In the genomic region with DNA sequence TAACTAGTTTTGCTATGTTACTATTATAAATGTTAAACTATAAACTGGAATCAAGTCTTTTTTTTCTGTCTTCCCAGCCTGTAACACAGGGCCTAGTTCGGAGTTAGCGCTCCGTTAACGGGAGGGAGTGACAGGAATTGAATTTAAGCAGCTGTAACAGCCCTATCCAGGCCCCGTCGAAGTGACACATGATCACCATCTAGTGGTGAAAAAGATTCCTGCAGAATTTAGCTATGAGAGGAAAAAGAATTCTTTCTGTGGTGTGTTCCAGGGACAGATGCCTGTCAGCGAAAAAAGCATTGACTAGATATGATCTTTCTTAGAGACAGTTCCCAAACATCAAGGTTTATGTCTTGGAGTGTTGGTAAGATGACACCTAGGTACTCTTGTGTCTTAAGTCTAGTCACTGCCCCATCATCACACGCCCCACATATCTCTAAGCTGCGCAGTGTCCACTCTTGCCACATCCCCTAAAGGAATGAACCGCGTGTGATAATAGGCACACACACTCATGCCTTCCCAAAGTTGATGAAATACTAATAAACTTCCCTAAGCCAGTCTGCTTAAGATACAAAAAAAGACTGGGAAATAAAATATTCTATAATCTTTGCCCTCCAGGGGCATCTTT, we compare ENCODE assay signal across 2 cellular contexts.
TF ChIP-seq lines count a peak whose summit lies in the region.

No MANE protein-coding gene starts in this region.

TF ChIP-seq in SK-N-SH, 30 proteins besides CTCF, POLR2A, EP300 and RAD21:
- TF ChIP-seq SMC3 (IDR thresholded peaks at IDR 0.05; ENCODE audit: low read depth, low read length) (peak; percentile 73), NFIC (IDR thresholded peaks at IDR 0.05; ENCODE audit: borderline replicate concordance) (no peak)
- TF ChIP-seq, protein P1, sequence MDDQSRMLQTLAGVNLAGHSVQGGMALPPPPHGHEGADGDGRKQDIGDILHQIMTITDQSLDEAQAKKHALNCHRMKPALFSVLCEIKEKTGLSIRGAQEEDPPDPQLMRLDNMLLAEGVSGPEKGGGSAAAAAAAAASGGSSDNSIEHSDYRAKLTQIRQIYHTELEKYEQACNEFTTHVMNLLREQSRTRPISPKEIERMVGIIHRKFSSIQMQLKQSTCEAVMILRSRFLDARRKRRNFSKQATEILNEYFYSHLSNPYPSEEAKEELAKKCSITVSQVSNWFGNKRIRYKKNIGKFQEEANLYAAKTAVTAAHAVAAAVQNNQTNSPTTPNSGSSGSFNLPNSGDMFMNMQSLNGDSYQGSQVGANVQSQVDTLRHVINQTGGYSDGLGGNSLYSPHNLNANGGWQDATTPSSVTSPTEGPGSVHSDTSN (IDR thresholded peaks at IDR 0.05), result 0 out of 2 replicates have a peak, but pooled peaks have one; percentile 36

TF ChIP-seq in K562, 482 proteins besides CTCF, POLR2A, EP300 and RAD21 (continues in another document):
- TF ChIP-seq, protein P2, sequence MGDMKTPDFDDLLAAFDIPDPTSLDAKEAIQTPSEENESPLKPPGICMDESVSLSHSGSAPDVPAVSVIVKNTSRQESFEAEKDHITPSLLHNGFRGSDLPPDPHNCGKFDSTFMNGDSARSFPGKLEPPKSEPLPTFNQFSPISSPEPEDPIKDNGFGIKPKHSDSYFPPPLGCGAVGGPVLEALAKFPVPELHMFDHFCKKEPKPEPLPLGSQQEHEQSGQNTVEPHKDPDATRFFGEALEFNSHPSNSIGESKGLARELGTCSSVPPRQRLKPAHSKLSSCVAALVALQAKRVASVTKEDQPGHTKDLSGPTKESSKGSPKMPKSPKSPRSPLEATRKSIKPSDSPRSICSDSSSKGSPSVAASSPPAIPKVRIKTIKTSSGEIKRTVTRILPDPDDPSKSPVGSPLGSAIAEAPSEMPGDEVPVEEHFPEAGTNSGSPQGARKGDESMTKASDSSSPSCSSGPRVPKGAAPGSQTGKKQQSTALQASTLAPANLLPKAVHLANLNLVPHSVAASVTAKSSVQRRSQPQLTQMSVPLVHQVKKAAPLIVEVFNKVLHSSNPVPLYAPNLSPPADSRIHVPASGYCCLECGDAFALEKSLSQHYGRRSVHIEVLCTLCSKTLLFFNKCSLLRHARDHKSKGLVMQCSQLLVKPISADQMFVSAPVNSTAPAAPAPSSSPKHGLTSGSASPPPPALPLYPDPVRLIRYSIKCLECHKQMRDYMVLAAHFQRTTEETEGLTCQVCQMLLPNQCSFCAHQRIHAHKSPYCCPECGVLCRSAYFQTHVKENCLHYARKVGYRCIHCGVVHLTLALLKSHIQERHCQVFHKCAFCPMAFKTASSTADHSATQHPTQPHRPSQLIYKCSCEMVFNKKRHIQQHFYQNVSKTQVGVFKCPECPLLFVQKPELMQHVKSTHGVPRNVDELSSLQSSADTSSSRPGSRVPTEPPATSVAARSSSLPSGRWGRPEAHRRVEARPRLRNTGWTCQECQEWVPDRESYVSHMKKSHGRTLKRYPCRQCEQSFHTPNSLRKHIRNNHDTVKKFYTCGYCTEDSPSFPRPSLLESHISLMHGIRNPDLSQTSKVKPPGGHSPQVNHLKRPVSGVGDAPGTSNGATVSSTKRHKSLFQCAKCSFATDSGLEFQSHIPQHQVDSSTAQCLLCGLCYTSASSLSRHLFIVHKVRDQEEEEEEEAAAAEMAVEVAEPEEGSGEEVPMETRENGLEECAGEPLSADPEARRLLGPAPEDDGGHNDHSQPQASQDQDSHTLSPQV (IDR thresholded peaks at IDR 0.05), result peak; percentile 28; the same call in 1 of the 2 replicates
- TF ChIP-seq ZNF785 (CRISPR knock-in tag; IDR thresholded peaks at IDR 0.05) (no peak), TBP (optimal IDR thresholded peaks at IDR 0.05; ENCODE audit: low read depth, low read length) (peak; percentile 17), TCF3 (CRISPR knock-in tag; IDR thresholded peaks at IDR 0.05) (0 out of 2 replicates have a peak, but pooled peaks have one; percentile 3), SAFB2 (IDR thresholded peaks at IDR 0.05; ENCODE audit: borderline replicate concordance, low read depth, low read length, severe bottlenecking) (no peak), CEBPG (CRISPR knock-in tag; IDR thresholded peaks at IDR 0.05) (no peak), CEBPG (tag; conservative IDR thresholded peaks at IDR 0.05 in 1 of 2, IDR thresholded peaks at IDR 0.05 in 1 of 2) (0 out of 4 replicates have a peak, but pooled peaks of 1 of the 2 experiments have one; percentile 36), HMG20B (CRISPR knock-in tag; IDR thresholded peaks at IDR 0.05) (no peak), ZFP30 (CRISPR knock-in tag; IDR thresholded peaks at IDR 0.05; ENCODE audit: borderline replicate concordance) (no peak), NRF1 (conservative IDR thresholded peaks at IDR 0.05 in 1 of 2, IDR thresholded peaks at IDR 0.05 in 1 of 2) (peak; percentile 18 to 43; a peak in 2 of 4 replicates), CEBPB (tag; IDR thresholded peaks at IDR 0.05) (peak; percentile 63), ZNF316 (IDR thresholded peaks at IDR 0.05) (peak; percentile 10; the same call in 1 of the 2 replicates), ZFX (CRISPR knock-in tag; IDR thresholded peaks at IDR 0.05) (peak; percentile 55; the same call in 1 of the 2 replicates), ETV1 (tag; conservative IDR thresholded peaks at IDR 0.05; ENCODE audit: low read depth) (0 out of 2 replicates have a peak, but pooled peaks have one; percentile 6), LARP7 (IDR thresholded peaks at IDR 0.05) (no peak), NFE2 (IDR thresholded peaks at IDR 0.05; ENCODE audit: low read depth) (0 out of 2 replicates have a peak, but pooled peaks have one; percentile 24), MAZ (CRISPR knock-in tag; conservative IDR thresholded peaks at IDR 0.05 in 1 of 2, IDR thresholded peaks at IDR 0.05 in 1 of 2) (peak in 1 of 2 experiments; percentile 32; a peak in 1 of 4 replicates), MEIS2 (IDR thresholded peaks at IDR 0.05; ENCODE audit: partially characterized antibody) (peak; percentile 57), ZNF408 (CRISPR knock-in tag; IDR thresholded peaks at IDR 0.05; ENCODE audit: low read depth) (no peak), FUS (optimal IDR thresholded peaks at IDR 0.05; ENCODE audit: low read depth, low read length) (no peak), SMC3 (conservative IDR thresholded peaks at IDR 0.05; ENCODE audit: insufficient read depth, low read depth, low read length) (peak; percentile 47), KLF16 (IDR thresholded peaks at IDR 0.05) (no peak), DPF2 (IDR thresholded peaks at IDR 0.05) (peak; percentile 17; the same call in 1 of the 2 replicates), CC2D1A (IDR thresholded peaks at IDR 0.05) (0 out of 2 replicates have a peak, but pooled peaks have one; percentile 18)
- TF ChIP-seq, protein P3, sequence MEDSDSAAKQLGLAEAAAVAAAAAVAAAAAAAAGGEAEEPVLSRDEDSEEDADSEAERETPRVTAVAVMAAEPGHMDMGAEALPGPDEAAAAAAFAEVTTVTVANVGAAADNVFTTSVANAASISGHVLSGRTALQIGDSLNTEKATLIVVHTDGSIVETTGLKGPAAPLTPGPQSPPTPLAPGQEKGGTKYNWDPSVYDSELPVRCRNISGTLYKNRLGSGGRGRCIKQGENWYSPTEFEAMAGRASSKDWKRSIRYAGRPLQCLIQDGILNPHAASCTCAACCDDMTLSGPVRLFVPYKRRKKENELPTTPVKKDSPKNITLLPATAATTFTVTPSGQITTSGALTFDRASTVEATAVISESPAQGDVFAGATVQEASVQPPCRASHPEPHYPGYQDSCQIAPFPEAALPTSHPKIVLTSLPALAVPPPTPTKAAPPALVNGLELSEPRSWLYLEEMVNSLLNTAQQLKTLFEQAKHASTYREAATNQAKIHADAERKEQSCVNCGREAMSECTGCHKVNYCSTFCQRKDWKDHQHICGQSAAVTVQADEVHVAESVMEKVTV (CRISPR knock-in tag; IDR thresholded peaks at IDR 0.05), result peak; percentile 76
- TF ChIP-seq, protein P4, sequence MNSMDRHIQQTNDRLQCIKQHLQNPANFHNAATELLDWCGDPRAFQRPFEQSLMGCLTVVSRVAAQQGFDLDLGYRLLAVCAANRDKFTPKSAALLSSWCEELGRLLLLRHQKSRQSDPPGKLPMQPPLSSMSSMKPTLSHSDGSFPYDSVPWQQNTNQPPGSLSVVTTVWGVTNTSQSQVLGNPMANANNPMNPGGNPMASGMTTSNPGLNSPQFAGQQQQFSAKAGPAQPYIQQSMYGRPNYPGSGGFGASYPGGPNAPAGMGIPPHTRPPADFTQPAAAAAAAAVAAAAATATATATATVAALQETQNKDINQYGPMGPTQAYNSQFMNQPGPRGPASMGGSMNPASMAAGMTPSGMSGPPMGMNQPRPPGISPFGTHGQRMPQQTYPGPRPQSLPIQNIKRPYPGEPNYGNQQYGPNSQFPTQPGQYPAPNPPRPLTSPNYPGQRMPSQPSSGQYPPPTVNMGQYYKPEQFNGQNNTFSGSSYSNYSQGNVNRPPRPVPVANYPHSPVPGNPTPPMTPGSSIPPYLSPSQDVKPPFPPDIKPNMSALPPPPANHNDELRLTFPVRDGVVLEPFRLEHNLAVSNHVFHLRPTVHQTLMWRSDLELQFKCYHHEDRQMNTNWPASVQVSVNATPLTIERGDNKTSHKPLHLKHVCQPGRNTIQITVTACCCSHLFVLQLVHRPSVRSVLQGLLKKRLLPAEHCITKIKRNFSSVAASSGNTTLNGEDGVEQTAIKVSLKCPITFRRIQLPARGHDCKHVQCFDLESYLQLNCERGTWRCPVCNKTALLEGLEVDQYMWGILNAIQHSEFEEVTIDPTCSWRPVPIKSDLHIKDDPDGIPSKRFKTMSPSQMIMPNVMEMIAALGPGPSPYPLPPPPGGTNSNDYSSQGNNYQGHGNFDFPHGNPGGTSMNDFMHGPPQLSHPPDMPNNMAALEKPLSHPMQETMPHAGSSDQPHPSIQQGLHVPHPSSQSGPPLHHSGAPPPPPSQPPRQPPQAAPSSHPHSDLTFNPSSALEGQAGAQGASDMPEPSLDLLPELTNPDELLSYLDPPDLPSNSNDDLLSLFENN (IDR thresholded peaks at IDR 0.05; ENCODE audit: low read depth in 2 of 2, low read length in 2 of 2), result no peak
- TF ChIP-seq, protein P5, sequence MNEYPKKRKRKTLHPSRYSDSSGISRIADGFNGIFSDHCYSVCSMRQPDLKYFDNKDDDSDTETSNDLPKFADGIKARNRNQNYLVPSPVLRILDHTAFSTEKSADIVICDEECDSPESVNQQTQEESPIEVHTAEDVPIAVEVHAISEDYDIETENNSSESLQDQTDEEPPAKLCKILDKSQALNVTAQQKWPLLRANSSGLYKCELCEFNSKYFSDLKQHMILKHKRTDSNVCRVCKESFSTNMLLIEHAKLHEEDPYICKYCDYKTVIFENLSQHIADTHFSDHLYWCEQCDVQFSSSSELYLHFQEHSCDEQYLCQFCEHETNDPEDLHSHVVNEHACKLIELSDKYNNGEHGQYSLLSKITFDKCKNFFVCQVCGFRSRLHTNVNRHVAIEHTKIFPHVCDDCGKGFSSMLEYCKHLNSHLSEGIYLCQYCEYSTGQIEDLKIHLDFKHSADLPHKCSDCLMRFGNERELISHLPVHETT (CRISPR knock-in tag; conservative IDR thresholded peaks at IDR 0.05 in 1 of 2, IDR thresholded peaks at IDR 0.05 in 1 of 2), result no peak
- TF ChIP-seq, protein P6, sequence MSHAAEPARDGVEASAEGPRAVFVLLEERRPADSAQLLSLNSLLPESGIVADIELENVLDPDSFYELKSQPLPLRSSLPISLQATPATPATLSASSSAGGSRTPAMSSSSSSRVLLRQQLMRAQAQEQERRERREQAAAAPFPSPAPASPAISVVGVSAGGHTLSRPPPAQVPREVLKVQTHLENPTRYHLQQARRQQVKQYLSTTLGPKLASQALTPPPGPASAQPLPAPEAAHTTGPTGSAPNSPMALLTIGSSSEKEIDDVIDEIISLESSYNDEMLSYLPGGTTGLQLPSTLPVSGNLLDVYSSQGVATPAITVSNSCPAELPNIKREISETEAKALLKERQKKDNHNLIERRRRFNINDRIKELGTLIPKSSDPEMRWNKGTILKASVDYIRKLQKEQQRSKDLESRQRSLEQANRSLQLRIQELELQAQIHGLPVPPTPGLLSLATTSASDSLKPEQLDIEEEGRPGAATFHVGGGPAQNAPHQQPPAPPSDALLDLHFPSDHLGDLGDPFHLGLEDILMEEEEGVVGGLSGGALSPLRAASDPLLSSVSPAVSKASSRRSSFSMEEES (CRISPR knock-in tag; IDR thresholded peaks at IDR 0.05), result no peak
- TF ChIP-seq, protein P7, sequence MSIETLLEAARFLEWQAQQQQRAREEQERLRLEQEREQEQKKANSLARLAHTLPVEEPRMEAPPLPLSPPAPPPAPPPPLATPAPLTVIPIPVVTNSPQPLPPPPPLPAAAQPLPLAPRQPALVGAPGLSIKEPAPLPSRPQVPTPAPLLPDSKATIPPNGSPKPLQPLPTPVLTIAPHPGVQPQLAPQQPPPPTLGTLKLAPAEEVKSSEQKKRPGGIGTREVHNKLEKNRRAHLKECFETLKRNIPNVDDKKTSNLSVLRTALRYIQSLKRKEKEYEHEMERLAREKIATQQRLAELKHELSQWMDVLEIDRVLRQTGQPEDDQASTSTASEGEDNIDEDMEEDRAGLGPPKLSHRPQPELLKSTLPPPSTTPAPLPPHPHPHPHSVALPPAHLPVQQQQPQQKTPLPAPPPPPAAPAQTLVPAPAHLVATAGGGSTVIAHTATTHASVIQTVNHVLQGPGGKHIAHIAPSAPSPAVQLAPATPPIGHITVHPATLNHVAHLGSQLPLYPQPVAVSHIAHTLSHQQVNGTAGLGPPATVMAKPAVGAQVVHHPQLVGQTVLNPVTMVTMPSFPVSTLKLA (conservative IDR thresholded peaks at IDR 0.05), result 0 out of 4 replicates have a peak, but pooled peaks of 1 of the 2 experiments have one; percentile 30
- TF ChIP-seq, protein P8, sequence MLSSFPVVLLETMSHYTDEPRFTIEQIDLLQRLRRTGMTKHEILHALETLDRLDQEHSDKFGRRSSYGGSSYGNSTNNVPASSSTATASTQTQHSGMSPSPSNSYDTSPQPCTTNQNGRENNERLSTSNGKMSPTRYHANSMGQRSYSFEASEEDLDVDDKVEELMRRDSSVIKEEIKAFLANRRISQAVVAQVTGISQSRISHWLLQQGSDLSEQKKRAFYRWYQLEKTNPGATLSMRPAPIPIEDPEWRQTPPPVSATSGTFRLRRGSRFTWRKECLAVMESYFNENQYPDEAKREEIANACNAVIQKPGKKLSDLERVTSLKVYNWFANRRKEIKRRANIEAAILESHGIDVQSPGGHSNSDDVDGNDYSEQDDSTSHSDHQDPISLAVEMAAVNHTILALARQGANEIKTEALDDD (IDR thresholded peaks at IDR 0.05), result peak; percentile 48; the same call in 1 of the 2 replicates
- TF ChIP-seq, protein P9, sequence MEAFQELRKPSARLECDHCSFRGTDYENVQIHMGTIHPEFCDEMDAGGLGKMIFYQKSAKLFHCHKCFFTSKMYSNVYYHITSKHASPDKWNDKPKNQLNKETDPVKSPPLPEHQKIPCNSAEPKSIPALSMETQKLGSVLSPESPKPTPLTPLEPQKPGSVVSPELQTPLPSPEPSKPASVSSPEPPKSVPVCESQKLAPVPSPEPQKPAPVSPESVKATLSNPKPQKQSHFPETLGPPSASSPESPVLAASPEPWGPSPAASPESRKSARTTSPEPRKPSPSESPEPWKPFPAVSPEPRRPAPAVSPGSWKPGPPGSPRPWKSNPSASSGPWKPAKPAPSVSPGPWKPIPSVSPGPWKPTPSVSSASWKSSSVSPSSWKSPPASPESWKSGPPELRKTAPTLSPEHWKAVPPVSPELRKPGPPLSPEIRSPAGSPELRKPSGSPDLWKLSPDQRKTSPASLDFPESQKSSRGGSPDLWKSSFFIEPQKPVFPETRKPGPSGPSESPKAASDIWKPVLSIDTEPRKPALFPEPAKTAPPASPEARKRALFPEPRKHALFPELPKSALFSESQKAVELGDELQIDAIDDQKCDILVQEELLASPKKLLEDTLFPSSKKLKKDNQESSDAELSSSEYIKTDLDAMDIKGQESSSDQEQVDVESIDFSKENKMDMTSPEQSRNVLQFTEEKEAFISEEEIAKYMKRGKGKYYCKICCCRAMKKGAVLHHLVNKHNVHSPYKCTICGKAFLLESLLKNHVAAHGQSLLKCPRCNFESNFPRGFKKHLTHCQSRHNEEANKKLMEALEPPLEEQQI (IDR thresholded peaks at IDR 0.05), result 0 out of 2 replicates have a peak, but pooled peaks have one; percentile 33
